Comparison of ENCODE assay signal across 24 cellular contexts in the genomic region with DNA sequence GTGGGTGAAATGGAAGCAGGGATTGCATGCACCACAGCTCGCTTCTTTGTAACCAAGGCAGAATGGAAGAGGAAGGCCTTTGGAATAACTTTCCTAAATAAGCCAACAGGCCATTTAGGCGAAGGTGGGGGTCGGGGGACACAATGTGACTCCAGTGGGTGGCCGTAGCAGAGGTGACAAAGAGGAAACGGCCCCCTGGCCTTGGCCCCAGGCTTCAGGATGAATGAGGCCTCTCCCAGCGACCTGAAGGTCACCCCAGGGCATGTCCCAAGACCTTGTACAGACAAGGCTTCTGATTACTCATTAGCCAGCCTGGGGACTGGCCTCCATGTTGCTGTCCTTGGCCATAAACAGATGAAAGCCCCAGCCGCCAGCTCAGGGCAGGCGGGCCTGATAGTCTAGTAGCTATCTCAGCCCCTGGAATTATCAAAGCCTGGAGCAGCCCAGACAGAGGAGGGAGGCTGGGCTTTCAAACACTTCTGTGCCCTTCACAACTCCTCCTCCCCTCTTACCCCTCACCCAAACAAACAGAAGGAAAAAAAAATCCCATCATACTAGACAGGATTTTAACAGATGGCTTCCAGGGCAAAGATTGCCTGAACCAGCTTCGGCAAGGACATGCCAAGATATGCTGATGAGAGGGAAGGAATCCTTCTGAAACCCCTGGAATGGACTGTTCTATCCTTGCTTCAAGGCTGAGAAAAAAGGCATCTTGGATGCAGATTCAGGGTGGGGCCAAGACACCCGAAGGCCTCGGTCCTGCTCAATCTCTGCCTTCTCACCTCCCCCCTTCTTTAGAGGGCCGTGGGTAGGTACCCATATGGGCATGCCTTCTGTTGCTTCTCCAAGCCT.
A peak's percentile ranks its signal among the peaks of the same experiment; 100 is the strongest.
DNase-seq lines count a peak whose midpoint lies in the region; ATAC-seq, FAIRE-seq and TF ChIP-seq lines count a peak whose summit lies in the region.
"Had no signal": no experiment of that assay in that cellular context is flagged by ENCODE, and none has a peak within 500 bp of the region (broad histone marks: within the 10 kb centered on the region; RNA-seq: fewer than 3 reads in every experiment).

No MANE protein-coding gene starts in this region.

- dilution Hi-C loops in mammary epithelial cell (cut with HindIII; ENCODE audit: low sequenced_read_pairs), result no loop called here

- no peak overlapping the region for H3K4me3 ChIP-seq in adrenal gland
- H3K4me3 ChIP-seq in pancreas, result peak overlapping the region in 1 of 4 donors; percentile 5
- H3K4me3 ChIP-seq in mammary epithelial cell (replicated peaks in 1 of 3; ENCODE audit: insufficient read depth in 1 of 3, low read depth in 2 of 3, low read length in 3 of 3), result no peak overlapping the region
- H3K4me3 ChIP-seq: K562, lung, right atrium auricular region, tibial nerve had no signal

- H3K27ac ChIP-seq in adrenal gland (peak overlapping the region in 4 of 5 donors; percentile 39 to 83 (median 62)), pancreas (peak overlapping the region; percentile 58 to 67 (median 62)), mammary epithelial cell (ENCODE audit: insufficient read depth, low read depth, low read length) (no peak overlapping the region)
- H3K27ac ChIP-seq: foreskin keratinocyte, right atrium auricular region, tibial nerve had no signal

- peak; percentile 83 for DNase-seq in ELF-1 (ENCODE audit: low read depth, low spot score)
- peak; percentile 72 to 93 (median 91) for DNase-seq in adrenal gland
- peak; percentile 74 for DNase-seq in left lobe of liver (ENCODE audit: low spot score)
- DNase-seq in pancreas, result peak; percentile 81 to 95 (median 91)
- DNase-seq in sciatic nerve (ENCODE audit: low spot score), result no peak
- no peak for DNase-seq in left ventricle myocardium superior
- no peak for DNase-seq in LoVo (ENCODE audit: low spot score)
- no peak for DNase-seq in mammary epithelial cell
- DNase-seq: activated CD4-positive, alpha-beta T cell treated with anti-CD3 and anti-CD28 coated beads for 1 hour; activated naive CD4-positive, alpha-beta T cell treated with Interleukin-2 at 50 U/mL for 16 hours; activated T-cell treated with anti-CD3 and anti-CD28 coated beads, Interleukin-2, amount 50 U/mL, for 4 hours; BE2C; EL; foreskin keratinocyte; immature natural killer cell; MV-4-11; NCI-H187 treated with DMSO at 0.1 percent for 48 hours; NCI-H226; SHP77; stimulated activated naive CD8-positive, alpha-beta T cell treated with anti-CD3 and anti-CD28 coated beads, Interleukin-15, amount 100 ng/mL, for 72 hours had no signal

- WGBS in adrenal gland, 4 donors, result 42 to 46% (median 44%) methylated on average over 11 to 12 of the region's 12 CpGs
- 23 to 32% methylated on average over 12 of the region's 12 CpGs for WGBS in pancreas, 2 donors
- WGBS in mammary epithelial cell (ENCODE audit: low coverage, missing lambda C conversion rate), result 82% methylated on average over 12 of the region's 12 CpGs

- no peak overlapping the region for H3K4me2 ChIP-seq in mammary epithelial cell (ENCODE audit: insufficient read depth, low read depth, low read length)

- TF ChIP-seq POLR2A in adrenal gland (IDR thresholded peaks at IDR 0.05), result no peak

- FAIRE-seq in pancreas (lab: Jason Lieb, UNC), result no peak
- FAIRE-seq: K562 had no signal

- TF ChIP-seq CTCF in adrenal gland (IDR thresholded peaks at IDR 0.05), result no peak
- TF ChIP-seq CTCF in pancreas (IDR thresholded peaks at IDR 0.05), result no peak
- TF ChIP-seq CTCF in mammary epithelial cell (conservative IDR thresholded peaks at IDR 0.05 in 1 of 2, IDR thresholded peaks at IDR 0.05 in 1 of 2; ENCODE audit: extremely low read depth in 1 of 2, insufficient read depth in 1 of 2, low read depth in 1 of 2, low read length in 2 of 2), result no peak

- H3K4me1 ChIP-seq in adrenal gland (replicated peaks in 1 of 2), result peaks cover 15 to 20% of the 10 kb centered on the region in 2 donors
- H3K4me1 ChIP-seq in pancreas, result peaks cover 35 to 62% (median 49%) of the 10 kb centered on the region in 3 donors
- peaks cover 20% of the 10 kb centered on the region for H3K4me1 ChIP-seq in mammary epithelial cell (ENCODE audit: insufficient read depth, low read length)
- H3K4me1 ChIP-seq: BE2C, right atrium auricular region, tibial nerve had no signal

- BruUV-seq in mammary epithelial cell (replicated peaks; lab: Mats Ljungman, UMichigan), result no TSS peak

- no peak overlapping the region for H2AFZ ChIP-seq in mammary epithelial cell (ENCODE audit: low read depth, low read length)

- H3K79me2 ChIP-seq in mammary epithelial cell (ENCODE audit: insufficient read depth, low read length), result no peaks in the 10 kb centered on the region

- CTCF ChIA-PET in mammary epithelial cell (lab: Charles Lee; ENCODE audit: low non-redundant PET), result no interaction called here

- in situ Hi-C loops in mammary epithelial cell (cut with MboI; ENCODE audit: low sequenced_read_pairs in 2 of 2), result no loop called here

- no peaks in the 10 kb centered on the region for H3K9me3 ChIP-seq in adrenal gland (replicated peaks in 1 of 3)
- H3K9me3 ChIP-seq in pancreas, result no peaks in the 10 kb centered on the region
- H3K9me3 ChIP-seq in mammary epithelial cell (replicated peaks; ENCODE audit: insufficient read depth, low read length), result no peaks in the 10 kb centered on the region
- H3K9me3 ChIP-seq: BE2C, right atrium auricular region, tibial nerve had no signal

- H3K27me3 ChIP-seq in adrenal gland, result no peaks in the 10 kb centered on the region
- no peaks in the 10 kb centered on the region for H3K27me3 ChIP-seq in pancreas
- no peaks in the 10 kb centered on the region for H3K27me3 ChIP-seq in mammary epithelial cell (ENCODE audit: insufficient read depth, low read length)
- H3K27me3 ChIP-seq: foreskin keratinocyte, right atrium auricular region, tibial nerve had no signal

- H3K9ac ChIP-seq in mammary epithelial cell (ENCODE audit: insufficient read depth, low read length), result no peak overlapping the region

- intact Hi-C loops in adrenal gland (cut with DNase I), result no loop called here
- intact Hi-C loops in pancreas (cut with DNase I), result no loop called here
- intact Hi-C loops in sciatic nerve (cut with DNase I), result no loop called here
- intact Hi-C loops in left ventricle myocardium superior (cut with micrococcal nuclease), result no loop called here
- intact Hi-C loops in mammary epithelial cell (cut with micrococcal nuclease), result no loop called here

- H3K36me3 ChIP-seq in adrenal gland (replicated peaks in 1 of 2), result no peaks in the 10 kb centered on the region
- H3K36me3 ChIP-seq in pancreas, result no peaks in the 10 kb centered on the region
- H3K36me3 ChIP-seq in mammary epithelial cell (ENCODE audit: insufficient read depth, low read length), result no peaks in the 10 kb centered on the region
- H3K36me3 ChIP-seq: BE2C, right atrium auricular region, tibial nerve had no signal

- ATAC-seq in left lobe of liver (peak; percentile 89), pancreas (peak; percentile 78 to 84 (median 84)), sciatic nerve (no peak), left ventricle myocardium superior (no peak)
- ATAC-seq: activated T-cell treated with anti-CD3 and anti-CD28 coated beads, Interleukin-2, amount 50 U/mL, for 4 hours; foreskin keratinocyte; K562; stimulated activated naive CD8-positive, alpha-beta T cell treated with anti-CD3 and anti-CD28 coated beads, Interleukin-15, amount 100 ng/mL, for 72 hours had no signal

- no peaks in the 10 kb centered on the region for H4K20me1 ChIP-seq in mammary epithelial cell (ENCODE audit: insufficient read depth, low read length)

Comparison
In these comparisons a context has a peak if more than half of its experiments do, and no peak if none do; other contexts are left out.
1. DNase-seq: peak in ELF-1 (single experiment), adrenal gland (7 of 7), left lobe of liver (single experiment) and pancreas (6 of 6); none in sciatic nerve (single experiment), left ventricle myocardium superior (single experiment), LoVo (single experiment) and mammary epithelial cell (single experiment).
2. ATAC-seq: peak in left lobe of liver (single experiment) and pancreas (4 of 4); none in sciatic nerve (single experiment) and left ventricle myocardium superior (single experiment).